ENCODE assay signal across 1 cellular context in genomic region chr11:288328-289144, GRCh38.
TF ChIP-seq lines count a peak whose summit lies in the region.

PGGHG (plus strand) TSS chr11:289126; CDS start chr11:289817, 691 bp downstream.

TF ChIP-seq in HepG2, 621 proteins besides CTCF, POLR2A, EP300 and RAD21 (continued from another document and continues in another):
- TF ChIP-seq ZNF142 (CRISPR knock-in tag; IDR thresholded peaks at IDR 0.05) (no peak), SMARCC2 (IDR thresholded peaks at IDR 0.05) (no peak), SIX1 (CRISPR knock-in tag; IDR thresholded peaks at IDR 0.05; ENCODE audit: borderline replicate concordance) (no peak), BHLHE40 (IDR thresholded peaks at IDR 0.05; ENCODE audit: low read length) (no peak), ZSCAN29 (CRISPR knock-in tag; conservative IDR thresholded peaks at IDR 0.05) (no peak), HMGA1 (CRISPR knock-in tag; conservative IDR thresholded peaks at IDR 0.05) (no peak), RFXAP (CRISPR knock-in tag; IDR thresholded peaks at IDR 0.05; ENCODE audit: borderline replicate concordance) (no peak), CENPBD1 (CRISPR knock-in tag; IDR thresholded peaks at IDR 0.05; ENCODE audit: borderline replicate concordance, low read depth) (no peak), ISX (CRISPR knock-in tag; conservative IDR thresholded peaks at IDR 0.05) (no peak), ZMAT3 (CRISPR knock-in tag; conservative IDR thresholded peaks at IDR 0.05) (no peak), ZNF709 (CRISPR knock-in tag; IDR thresholded peaks at IDR 0.05) (no peak), ZFP37 (CRISPR knock-in tag; IDR thresholded peaks at IDR 0.05; ENCODE audit: borderline replicate concordance) (no peak), KDM5B (CRISPR knock-in tag; IDR thresholded peaks at IDR 0.05; ENCODE audit: borderline replicate concordance) (no peak; the same call in 1 of the 2 replicates), KMT2B (CRISPR knock-in tag; IDR thresholded peaks at IDR 0.05) (no peak), ATAD3A (CRISPR knock-in tag; IDR thresholded peaks at IDR 0.05) (no peak), TFAP4 (IDR thresholded peaks at IDR 0.05; ENCODE audit: borderline replicate concordance, low read depth) (no peak), HMG20B (CRISPR knock-in tag; conservative IDR thresholded peaks at IDR 0.05) (no peak), HNF4A (CRISPR knock-in tag; IDR thresholded peaks at IDR 0.05) (no peak), HNRNPL (IDR thresholded peaks at IDR 0.05; ENCODE audit: low read depth, low read length) (no peak), ZBTB46 (CRISPR knock-in tag; IDR thresholded peaks at IDR 0.05; ENCODE audit: borderline replicate concordance) (no peak), ZNF672 (CRISPR knock-in tag; IDR thresholded peaks at IDR 0.05) (no peak), ZNF597 (CRISPR knock-in tag; IDR thresholded peaks at IDR 0.05) (no peak), LBX2 (CRISPR knock-in tag; IDR thresholded peaks at IDR 0.05; ENCODE audit: borderline replicate concordance) (no peak), ZNF558 (CRISPR knock-in tag; IDR thresholded peaks at IDR 0.05; ENCODE audit: borderline replicate concordance) (no peak), HMG20A (CRISPR knock-in tag; IDR thresholded peaks at IDR 0.05; ENCODE audit: borderline replicate concordance) (no peak), CEBPZ (IDR thresholded peaks at IDR 0.05; ENCODE audit: low read length) (no peak), ZNF891 (CRISPR knock-in tag; IDR thresholded peaks at IDR 0.05) (no peak)
- TF ChIP-seq, protein P1, sequence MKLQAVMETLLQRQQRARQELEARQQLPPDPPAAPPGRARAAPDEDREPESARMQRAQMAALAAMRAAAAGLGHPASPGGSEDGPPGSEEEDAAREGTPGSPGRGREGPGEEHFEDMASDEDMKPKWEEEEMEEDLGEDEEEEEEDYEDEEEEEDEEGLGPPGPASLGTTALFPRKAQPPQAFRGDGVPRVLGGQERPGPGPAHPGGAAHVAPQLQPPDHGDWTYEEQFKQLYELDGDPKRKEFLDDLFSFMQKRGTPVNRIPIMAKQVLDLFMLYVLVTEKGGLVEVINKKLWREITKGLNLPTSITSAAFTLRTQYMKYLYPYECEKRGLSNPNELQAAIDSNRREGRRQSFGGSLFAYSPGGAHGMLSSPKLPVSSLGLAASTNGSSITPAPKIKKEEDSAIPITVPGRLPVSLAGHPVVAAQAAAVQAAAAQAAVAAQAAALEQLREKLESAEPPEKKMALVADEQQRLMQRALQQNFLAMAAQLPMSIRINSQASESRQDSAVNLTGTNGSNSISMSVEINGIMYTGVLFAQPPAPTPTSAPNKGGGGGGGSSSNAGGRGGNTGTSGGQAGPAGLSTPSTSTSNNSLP (IDR thresholded peaks at IDR 0.05; ENCODE audit: low read depth, low read length) = no peak
- TF ChIP-seq, protein P2, sequence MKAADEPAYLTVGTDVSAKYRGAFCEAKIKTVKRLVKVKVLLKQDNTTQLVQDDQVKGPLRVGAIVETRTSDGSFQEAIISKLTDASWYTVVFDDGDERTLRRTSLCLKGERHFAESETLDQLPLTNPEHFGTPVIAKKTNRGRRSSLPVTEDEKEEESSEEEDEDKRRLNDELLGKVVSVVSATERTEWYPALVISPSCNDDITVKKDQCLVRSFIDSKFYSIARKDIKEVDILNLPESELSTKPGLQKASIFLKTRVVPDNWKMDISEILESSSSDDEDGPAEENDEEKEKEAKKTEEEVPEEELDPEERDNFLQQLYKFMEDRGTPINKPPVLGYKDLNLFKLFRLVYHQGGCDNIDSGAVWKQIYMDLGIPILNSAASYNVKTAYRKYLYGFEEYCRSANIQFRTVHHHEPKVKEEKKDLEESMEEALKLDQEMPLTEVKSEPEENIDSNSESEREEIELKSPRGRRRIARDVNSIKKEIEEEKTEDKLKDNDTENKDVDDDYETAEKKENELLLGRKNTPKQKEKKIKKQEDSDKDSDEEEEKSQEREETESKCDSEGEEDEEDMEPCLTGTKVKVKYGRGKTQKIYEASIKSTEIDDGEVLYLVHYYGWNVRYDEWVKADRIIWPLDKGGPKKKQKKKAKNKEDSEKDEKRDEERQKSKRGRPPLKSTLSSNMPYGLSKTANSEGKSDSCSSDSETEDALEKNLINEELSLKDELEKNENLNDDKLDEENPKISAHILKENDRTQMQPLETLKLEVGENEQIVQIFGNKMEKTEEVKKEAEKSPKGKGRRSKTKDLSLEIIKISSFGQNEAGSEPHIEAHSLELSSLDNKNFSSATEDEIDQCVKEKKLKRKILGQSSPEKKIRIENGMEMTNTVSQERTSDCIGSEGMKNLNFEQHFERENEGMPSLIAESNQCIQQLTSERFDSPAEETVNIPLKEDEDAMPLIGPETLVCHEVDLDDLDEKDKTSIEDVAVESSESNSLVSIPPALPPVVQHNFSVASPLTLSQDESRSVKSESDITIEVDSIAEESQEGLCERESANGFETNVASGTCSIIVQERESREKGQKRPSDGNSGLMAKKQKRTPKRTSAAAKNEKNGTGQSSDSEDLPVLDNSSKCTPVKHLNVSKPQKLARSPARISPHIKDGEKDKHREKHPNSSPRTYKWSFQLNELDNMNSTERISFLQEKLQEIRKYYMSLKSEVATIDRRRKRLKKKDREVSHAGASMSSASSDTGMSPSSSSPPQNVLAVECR (CRISPR knock-in tag; IDR thresholded peaks at IDR 0.05; ENCODE audit: borderline replicate concordance) = no peak
